9 cellular contexts compared by ENCODE assay signal in the genomic region with DNA sequence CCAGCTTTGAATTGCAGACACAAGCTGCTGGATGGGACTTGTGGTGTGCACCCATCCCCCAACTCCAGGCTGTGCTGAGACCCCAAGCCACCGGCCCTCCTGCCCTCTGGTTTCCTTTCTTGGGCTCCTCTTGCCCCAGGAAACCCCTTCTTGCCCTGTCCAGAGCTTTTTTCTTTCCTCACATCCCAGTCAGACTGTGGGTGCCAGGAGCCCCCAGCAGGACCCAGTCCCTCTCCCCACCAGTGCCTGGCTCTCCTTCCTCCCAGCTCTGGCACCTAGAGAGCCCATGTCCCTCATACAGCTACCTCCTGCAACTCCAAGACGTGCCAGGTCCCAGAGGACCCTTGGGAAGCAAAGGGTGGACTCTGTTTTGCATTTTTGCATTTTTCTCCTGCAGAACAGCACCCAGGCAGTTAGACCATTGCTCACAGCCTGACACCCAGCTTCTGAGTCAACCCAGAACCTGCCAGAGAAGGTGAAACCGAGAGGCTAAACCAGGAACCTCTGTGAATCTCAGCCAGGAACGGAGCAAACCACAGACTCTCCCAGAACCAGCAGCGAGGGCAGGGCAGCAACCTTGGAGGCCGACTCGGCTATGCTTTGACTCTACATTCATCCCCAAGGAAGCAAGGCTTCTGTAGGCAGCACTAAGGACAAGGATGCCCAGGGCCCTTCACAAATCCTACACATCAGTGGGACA.
A peak's percentile ranks its signal among the peaks of the same experiment; 100 is the strongest.
DNase-seq lines count a peak whose midpoint lies in the region; ATAC-seq, FAIRE-seq and TF ChIP-seq lines count a peak whose summit lies in the region.
"Had no signal": no experiment of that assay in that cellular context is flagged by ENCODE, and none has a peak within 500 bp of the region (broad histone marks: within the 10 kb centered on the region; RNA-seq: fewer than 3 reads in every experiment).

No MANE protein-coding gene starts in this region.

- no peak for FAIRE-seq in D721Med (lab: Jason Lieb, UNC)

- no peaks in the 10 kb centered on the region for H3K27me3 ChIP-seq in mesendoderm (ENCODE audit: insufficient read depth, low read length, poor library complexity)

- no peak overlapping the region for H3K56ac ChIP-seq in mesendoderm (ENCODE audit: low read length)

- peak; percentile 62 for DNase-seq in activated CD8-positive, alpha-beta memory T cell treated with anti-CD3 and anti-CD28 coated beads for 24 hours
- DNase-seq in activated CD8-positive, alpha-beta memory T cell treated with anti-CD3 and anti-CD28 coated beads, Interleukin-2, amount 50 U/mL, for 4 hours = no peak
- DNase-seq in amniotic epithelial cell (ENCODE audit: low read depth) = peak; percentile 78
- peak; percentile 71 for DNase-seq in stimulated activated CD8-positive, alpha-beta memory T cell treated with anti-CD3 and anti-CD28 coated beads, Interleukin-4, amount 100 ng/mL, for 48 hours
- DNase-seq in NCI-H1105 treated with DMSO at 0.1 percent for 48 hours (lab: John Stamatoyannopoulos, UW) = no peak
- no peak for DNase-seq in D721Med (ENCODE audit: insufficient read length, low spot score)
- no peak for DNase-seq in mesendoderm
- DNase-seq: left colon had no signal

- no peak overlapping the region for H2BK15ac ChIP-seq in mesendoderm (replicated peaks; ENCODE audit: low read depth)

- no peak overlapping the region for H3K4ac ChIP-seq in mesendoderm (ENCODE audit: low read depth, low read length)

- no peak overlapping the region for H3K4me2 ChIP-seq in mesendoderm (ENCODE audit: low read length)

- WGBS in mesendoderm (ENCODE audit: extremely low coverage, insufficient coverage, low lambda C conversion rate) = no CpG with 5 or more reads among the region's 7 CpGs

- H4K8ac ChIP-seq in mesendoderm (ENCODE audit: low read depth, low read length) = no peak overlapping the region

- no peaks in the 10 kb centered on the region for H3K79me2 ChIP-seq in mesendoderm (ENCODE audit: control insufficient read depth, insufficient read depth, low read length)

- no peak overlapping the region for H3K4me3 ChIP-seq in mesendoderm (ENCODE audit: low read length)

- H2BK5ac ChIP-seq in mesendoderm (ENCODE audit: low read length) = no peak overlapping the region

- no peak for TF ChIP-seq CTCF in D721Med (IDR thresholded peaks at IDR 0.05; ENCODE audit: insufficient read depth, missing control alignments)

- no peak overlapping the region for H2BK120ac ChIP-seq in mesendoderm (ENCODE audit: low read depth, low read length)

- no peak overlapping the region for H3K18ac ChIP-seq in mesendoderm (ENCODE audit: low read length)

- H3K27ac ChIP-seq in mesendoderm (ENCODE audit: low read depth, low read length) = no peak overlapping the region

- no peaks in the 10 kb centered on the region for H3K36me3 ChIP-seq in mesendoderm (ENCODE audit: control insufficient read depth, insufficient read depth, low read length)

- no peaks in the 10 kb centered on the region for H3K79me1 ChIP-seq in mesendoderm (ENCODE audit: low read length)

- peak; percentile 88 for ATAC-seq in HG03045 (IDR thresholded peaks at IDR 0.05; ENCODE audit: unreplicated experiment)
- ATAC-seq: left colon had no signal

- no peak overlapping the region for H2AK5ac ChIP-seq in mesendoderm (ENCODE audit: low read length)

- no peaks in the 10 kb centered on the region for H3K4me1 ChIP-seq in mesendoderm (ENCODE audit: control insufficient read depth, low read depth, low read length)

- H3K23ac ChIP-seq in mesendoderm (ENCODE audit: low read length) = no peak overlapping the region

- no peak overlapping the region for H3K9ac ChIP-seq in mesendoderm (ENCODE audit: low read length)

- H4K5ac ChIP-seq in mesendoderm (ENCODE audit: low read length) = no peak overlapping the region

Comparison
In these comparisons a context has a peak if more than half of its experiments do, and no peak if none do; other contexts are left out.
1. DNase-seq: peak in activated CD8-positive, alpha-beta memory T cell treated with anti-CD3 and anti-CD28 coated beads for 24 hours (single experiment), amniotic epithelial cell (single experiment) and stimulated activated CD8-positive, alpha-beta memory T cell treated with anti-CD3 and anti-CD28 coated beads, Interleukin-4, amount 100 ng/mL, for 48 hours (single experiment); none in activated CD8-positive, alpha-beta memory T cell treated with anti-CD3 and anti-CD28 coated beads, Interleukin-2, amount 50 U/mL, for 4 hours (single experiment), NCI-H1105 treated with DMSO at 0.1 percent for 48 hours (single experiment), D721Med (single experiment) and mesendoderm (single experiment).